In genomic region chr2:104448661-104449410, GRCh38 we compare ENCODE assay signal across 17 cellular contexts.
"Had no signal": no experiment of that assay in that cellular context is flagged by ENCODE, and none has a peak within 500 bp of the region (broad histone marks: within the 10 kb centered on the region; RNA-seq: fewer than 3 reads in every experiment).

No MANE protein-coding gene starts in this region.

- H3K36me3 ChIP-seq: sigmoid colon had no signal

- H3K27ac Mint-ChIP-seq: activated T-helper 2 cell treated with anti-CD3 and anti-CD28 coated beads, Interferon-gamma antibody, Interleukin-2, Interleukin-4, amounts not matched to agents 10 μg/mL and 5 μg/mL and 100 μg/mL, durations not matched to agents 14 hours and 24 hours and 36 hours; T-helper 1 cell treated with Interleukin-12 subunit alpha and Interleukin-12 subunit beta and Interleukin-4 antibody, amounts not matched to agents 30 μg/mL and 1 μg/mL, for 36 hours; WTC11 had no signal

- H3K4me3 ChIP-seq: psoas muscle, sigmoid colon, SK-N-MC, testis had no signal

- H3K9me3 ChIP-seq: psoas muscle, sigmoid colon, testis had no signal

- H3K27me3 Mint-ChIP-seq: naive thymus-derived CD8-positive, alpha-beta T cell had no signal

- H3K36me3 Mint-ChIP-seq: WTC11 had no signal

- DNase-seq: activated CD4-positive, alpha-beta T cell treated with anti-CD3 and anti-CD28 coated beads for 48 hours; activated naive CD4-positive, alpha-beta T cell treated with anti-CD3 and anti-CD28 coated beads, Interleukin-2, amount 50 U/mL, for 16 hours; activated T-cell treated with anti-CD3 and anti-CD28 coated beads for 4 hours; effector CD4-positive, alpha-beta T cell; foreskin melanocyte; kidney; psoas muscle; sigmoid colon; stimulated activated CD4-positive, alpha-beta T cell treated with anti-CD3 and anti-CD28 coated beads, Interleukin-12 subunit alpha, Interleukin-12 subunit beta, amount 100 ng/mL, for 4 hours; stimulated activated CD4-positive, alpha-beta T cell treated with anti-CD3 and anti-CD28 coated beads, Interleukin-2, amount 100 ng/mL, for 48 hours; stimulated activated naive CD4-positive, alpha-beta T cell treated with Interleukin-2 at 50 U/mL for 16 hours; testis had no signal

- H3K9me3 Mint-ChIP-seq: activated T-helper 2 cell treated with anti-CD3 and anti-CD28 coated beads, Interferon-gamma antibody, Interleukin-2, Interleukin-4, amounts not matched to agents 10 μg/mL and 5 μg/mL and 100 μg/mL, durations not matched to agents 14 hours and 24 hours and 36 hours; T-helper 1 cell treated with Interleukin-12 subunit alpha and Interleukin-12 subunit beta and Interleukin-4 antibody, amounts not matched to agents 30 μg/mL and 1 μg/mL, for 36 hours had no signal

- H3K27ac ChIP-seq: psoas muscle, sigmoid colon, SK-N-MC, testis had no signal

- H3K4me3 Mint-ChIP-seq: T-helper 1 cell treated with Interleukin-12 subunit alpha and Interleukin-12 subunit beta and Interleukin-4 antibody, amounts not matched to agents 30 μg/mL and 1 μg/mL, for 36 hours; WTC11 had no signal

- H3K4me1 ChIP-seq: psoas muscle, sigmoid colon, testis had no signal

- ATAC-seq: psoas muscle, WTC11 had no signal

- H3K27me3 ChIP-seq: sigmoid colon, testis had no signal
